In the genomic region with DNA sequence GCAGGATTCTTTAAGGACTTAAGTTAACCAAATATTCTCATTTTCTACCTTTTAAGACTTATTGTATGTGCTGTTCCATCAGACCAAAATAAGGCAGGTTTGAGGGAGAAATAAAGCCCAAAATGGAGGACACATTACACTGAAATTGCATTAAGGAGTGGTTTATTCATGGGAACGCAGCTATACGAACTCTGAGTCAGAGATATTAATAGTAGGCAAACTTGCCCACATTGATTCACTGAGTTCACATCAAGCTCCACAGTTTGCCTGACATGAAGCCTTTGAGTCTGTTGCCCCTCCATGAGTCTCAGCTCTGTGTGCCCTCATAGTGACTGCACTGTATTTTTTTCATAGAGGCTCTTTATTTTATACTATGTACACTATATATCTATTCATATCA, we compare ENCODE assay signal across 2 cellular contexts.
TF ChIP-seq lines count a peak whose summit lies in the region.

No MANE protein-coding gene starts in this region.

TF ChIP-seq in GM23338, 12 proteins besides CTCF, POLR2A, EP300 and RAD21:
- TF ChIP-seq ZNF114 (CRISPR knock-in tag; IDR thresholded peaks at IDR 0.05) (no peak), EZH2phosphoT487 (IDR thresholded peaks at IDR 0.05; ENCODE audit: unreplicated experiment) (no peak), ETS1 (IDR thresholded peaks at IDR 0.05) (no peak), CREB1 (CRISPR knock-in tag; IDR thresholded peaks at IDR 0.05; ENCODE audit: low read depth) (no peak), POLR2AphosphoS5 (IDR thresholded peaks at IDR 0.05; ENCODE audit: low read depth) (no peak), NANOG (IDR thresholded peaks at IDR 0.05; ENCODE audit: borderline replicate concordance) (no peak), JUNB (IDR thresholded peaks at IDR 0.05; ENCODE audit: unreplicated experiment) (no peak), EZH2 (IDR thresholded peaks at IDR 0.05; ENCODE audit: low read depth, unreplicated experiment) (no peak), STAT1 (IDR thresholded peaks at IDR 0.05; ENCODE audit: unreplicated experiment) (no peak)
- TF ChIP-seq, protein P1, sequence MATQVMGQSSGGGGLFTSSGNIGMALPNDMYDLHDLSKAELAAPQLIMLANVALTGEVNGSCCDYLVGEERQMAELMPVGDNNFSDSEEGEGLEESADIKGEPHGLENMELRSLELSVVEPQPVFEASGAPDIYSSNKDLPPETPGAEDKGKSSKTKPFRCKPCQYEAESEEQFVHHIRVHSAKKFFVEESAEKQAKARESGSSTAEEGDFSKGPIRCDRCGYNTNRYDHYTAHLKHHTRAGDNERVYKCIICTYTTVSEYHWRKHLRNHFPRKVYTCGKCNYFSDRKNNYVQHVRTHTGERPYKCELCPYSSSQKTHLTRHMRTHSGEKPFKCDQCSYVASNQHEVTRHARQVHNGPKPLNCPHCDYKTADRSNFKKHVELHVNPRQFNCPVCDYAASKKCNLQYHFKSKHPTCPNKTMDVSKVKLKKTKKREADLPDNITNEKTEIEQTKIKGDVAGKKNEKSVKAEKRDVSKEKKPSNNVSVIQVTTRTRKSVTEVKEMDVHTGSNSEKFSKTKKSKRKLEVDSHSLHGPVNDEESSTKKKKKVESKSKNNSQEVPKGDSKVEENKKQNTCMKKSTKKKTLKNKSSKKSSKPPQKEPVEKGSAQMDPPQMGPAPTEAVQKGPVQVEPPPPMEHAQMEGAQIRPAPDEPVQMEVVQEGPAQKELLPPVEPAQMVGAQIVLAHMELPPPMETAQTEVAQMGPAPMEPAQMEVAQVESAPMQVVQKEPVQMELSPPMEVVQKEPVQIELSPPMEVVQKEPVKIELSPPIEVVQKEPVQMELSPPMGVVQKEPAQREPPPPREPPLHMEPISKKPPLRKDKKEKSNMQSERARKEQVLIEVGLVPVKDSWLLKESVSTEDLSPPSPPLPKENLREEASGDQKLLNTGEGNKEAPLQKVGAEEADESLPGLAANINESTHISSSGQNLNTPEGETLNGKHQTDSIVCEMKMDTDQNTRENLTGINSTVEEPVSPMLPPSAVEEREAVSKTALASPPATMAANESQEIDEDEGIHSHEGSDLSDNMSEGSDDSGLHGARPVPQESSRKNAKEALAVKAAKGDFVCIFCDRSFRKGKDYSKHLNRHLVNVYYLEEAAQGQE (IDR thresholded peaks at IDR 0.05; ENCODE audit: unreplicated experiment) = no peak

TF ChIP-seq in H1, 55 proteins besides CTCF, POLR2A, EP300 and RAD21:
- TF ChIP-seq, protein P2, sequence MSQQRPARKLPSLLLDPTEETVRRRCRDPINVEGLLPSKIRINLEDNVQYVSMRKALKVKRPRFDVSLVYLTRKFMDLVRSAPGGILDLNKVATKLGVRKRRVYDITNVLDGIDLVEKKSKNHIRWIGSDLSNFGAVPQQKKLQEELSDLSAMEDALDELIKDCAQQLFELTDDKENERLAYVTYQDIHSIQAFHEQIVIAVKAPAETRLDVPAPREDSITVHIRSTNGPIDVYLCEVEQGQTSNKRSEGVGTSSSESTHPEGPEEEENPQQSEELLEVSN (IDR thresholded peaks at IDR 0.05) = no peak
- no peak for TF ChIP-seq EGR1 (IDR thresholded peaks at IDR 0.05; ENCODE audit: borderline replicate concordance, low read depth, low read length)
- no peak for TF ChIP-seq BRCA1 (IDR thresholded peaks at IDR 0.05; ENCODE audit: low read depth, low read length)
- no peak for TF ChIP-seq CHD1 (IDR thresholded peaks at IDR 0.05; ENCODE audit: low read depth, low read length)
- TF ChIP-seq RXRA (IDR thresholded peaks at IDR 0.05; ENCODE audit: insufficient read depth, low read depth, low read length) = no peak
- no peak for TF ChIP-seq SP1 (IDR thresholded peaks at IDR 0.05; ENCODE audit: low read depth, low read length)
- TF ChIP-seq KDM1A (IDR thresholded peaks at IDR 0.05; ENCODE audit: borderline replicate concordance, low read length) = no peak
- no peak for TF ChIP-seq RNF2 (IDR thresholded peaks at IDR 0.05; ENCODE audit: borderline replicate concordance, low read depth, low read length, missing control alignments, poor library complexity, severe bottlenecking)
- no peak for TF ChIP-seq SIRT6 (IDR thresholded peaks at IDR 0.05; ENCODE audit: low read length)
- TF ChIP-seq, protein P3, sequence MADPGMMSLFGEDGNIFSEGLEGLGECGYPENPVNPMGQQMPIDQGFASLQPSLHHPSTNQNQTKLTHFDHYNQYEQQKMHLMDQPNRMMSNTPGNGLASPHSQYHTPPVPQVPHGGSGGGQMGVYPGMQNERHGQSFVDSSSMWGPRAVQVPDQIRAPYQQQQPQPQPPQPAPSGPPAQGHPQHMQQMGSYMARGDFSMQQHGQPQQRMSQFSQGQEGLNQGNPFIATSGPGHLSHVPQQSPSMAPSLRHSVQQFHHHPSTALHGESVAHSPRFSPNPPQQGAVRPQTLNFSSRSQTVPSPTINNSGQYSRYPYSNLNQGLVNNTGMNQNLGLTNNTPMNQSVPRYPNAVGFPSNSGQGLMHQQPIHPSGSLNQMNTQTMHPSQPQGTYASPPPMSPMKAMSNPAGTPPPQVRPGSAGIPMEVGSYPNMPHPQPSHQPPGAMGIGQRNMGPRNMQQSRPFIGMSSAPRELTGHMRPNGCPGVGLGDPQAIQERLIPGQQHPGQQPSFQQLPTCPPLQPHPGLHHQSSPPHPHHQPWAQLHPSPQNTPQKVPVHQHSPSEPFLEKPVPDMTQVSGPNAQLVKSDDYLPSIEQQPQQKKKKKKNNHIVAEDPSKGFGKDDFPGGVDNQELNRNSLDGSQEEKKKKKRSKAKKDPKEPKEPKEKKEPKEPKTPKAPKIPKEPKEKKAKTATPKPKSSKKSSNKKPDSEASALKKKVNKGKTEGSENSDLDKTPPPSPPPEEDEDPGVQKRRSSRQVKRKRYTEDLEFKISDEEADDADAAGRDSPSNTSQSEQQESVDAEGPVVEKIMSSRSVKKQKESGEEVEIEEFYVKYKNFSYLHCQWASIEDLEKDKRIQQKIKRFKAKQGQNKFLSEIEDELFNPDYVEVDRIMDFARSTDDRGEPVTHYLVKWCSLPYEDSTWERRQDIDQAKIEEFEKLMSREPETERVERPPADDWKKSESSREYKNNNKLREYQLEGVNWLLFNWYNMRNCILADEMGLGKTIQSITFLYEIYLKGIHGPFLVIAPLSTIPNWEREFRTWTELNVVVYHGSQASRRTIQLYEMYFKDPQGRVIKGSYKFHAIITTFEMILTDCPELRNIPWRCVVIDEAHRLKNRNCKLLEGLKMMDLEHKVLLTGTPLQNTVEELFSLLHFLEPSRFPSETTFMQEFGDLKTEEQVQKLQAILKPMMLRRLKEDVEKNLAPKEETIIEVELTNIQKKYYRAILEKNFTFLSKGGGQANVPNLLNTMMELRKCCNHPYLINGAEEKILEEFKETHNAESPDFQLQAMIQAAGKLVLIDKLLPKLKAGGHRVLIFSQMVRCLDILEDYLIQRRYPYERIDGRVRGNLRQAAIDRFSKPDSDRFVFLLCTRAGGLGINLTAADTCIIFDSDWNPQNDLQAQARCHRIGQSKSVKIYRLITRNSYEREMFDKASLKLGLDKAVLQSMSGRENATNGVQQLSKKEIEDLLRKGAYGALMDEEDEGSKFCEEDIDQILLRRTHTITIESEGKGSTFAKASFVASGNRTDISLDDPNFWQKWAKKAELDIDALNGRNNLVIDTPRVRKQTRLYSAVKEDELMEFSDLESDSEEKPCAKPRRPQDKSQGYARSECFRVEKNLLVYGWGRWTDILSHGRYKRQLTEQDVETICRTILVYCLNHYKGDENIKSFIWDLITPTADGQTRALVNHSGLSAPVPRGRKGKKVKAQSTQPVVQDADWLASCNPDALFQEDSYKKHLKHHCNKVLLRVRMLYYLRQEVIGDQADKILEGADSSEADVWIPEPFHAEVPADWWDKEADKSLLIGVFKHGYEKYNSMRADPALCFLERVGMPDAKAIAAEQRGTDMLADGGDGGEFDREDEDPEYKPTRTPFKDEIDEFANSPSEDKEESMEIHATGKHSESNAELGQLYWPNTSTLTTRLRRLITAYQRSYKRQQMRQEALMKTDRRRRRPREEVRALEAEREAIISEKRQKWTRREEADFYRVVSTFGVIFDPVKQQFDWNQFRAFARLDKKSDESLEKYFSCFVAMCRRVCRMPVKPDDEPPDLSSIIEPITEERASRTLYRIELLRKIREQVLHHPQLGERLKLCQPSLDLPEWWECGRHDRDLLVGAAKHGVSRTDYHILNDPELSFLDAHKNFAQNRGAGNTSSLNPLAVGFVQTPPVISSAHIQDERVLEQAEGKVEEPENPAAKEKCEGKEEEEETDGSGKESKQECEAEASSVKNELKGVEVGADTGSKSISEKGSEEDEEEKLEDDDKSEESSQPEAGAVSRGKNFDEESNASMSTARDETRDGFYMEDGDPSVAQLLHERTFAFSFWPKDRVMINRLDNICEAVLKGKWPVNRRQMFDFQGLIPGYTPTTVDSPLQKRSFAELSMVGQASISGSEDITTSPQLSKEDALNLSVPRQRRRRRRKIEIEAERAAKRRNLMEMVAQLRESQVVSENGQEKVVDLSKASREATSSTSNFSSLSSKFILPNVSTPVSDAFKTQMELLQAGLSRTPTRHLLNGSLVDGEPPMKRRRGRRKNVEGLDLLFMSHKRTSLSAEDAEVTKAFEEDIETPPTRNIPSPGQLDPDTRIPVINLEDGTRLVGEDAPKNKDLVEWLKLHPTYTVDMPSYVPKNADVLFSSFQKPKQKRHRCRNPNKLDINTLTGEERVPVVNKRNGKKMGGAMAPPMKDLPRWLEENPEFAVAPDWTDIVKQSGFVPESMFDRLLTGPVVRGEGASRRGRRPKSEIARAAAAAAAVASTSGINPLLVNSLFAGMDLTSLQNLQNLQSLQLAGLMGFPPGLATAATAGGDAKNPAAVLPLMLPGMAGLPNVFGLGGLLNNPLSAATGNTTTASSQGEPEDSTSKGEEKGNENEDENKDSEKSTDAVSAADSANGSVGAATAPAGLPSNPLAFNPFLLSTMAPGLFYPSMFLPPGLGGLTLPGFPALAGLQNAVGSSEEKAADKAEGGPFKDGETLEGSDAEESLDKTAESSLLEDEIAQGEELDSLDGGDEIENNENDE (IDR thresholded peaks at IDR 0.05; ENCODE audit: insufficient replicate concordance, low read length) = no peak
TF ChIP-seq in H1: peak in this region for 0.
